In genomic region chr10:8332730-8333111, GRCh38 we compare ENCODE assay signal across 9 cellular contexts.
DNase-seq lines count a peak whose midpoint lies in the region; ATAC-seq and TF ChIP-seq lines count a peak whose summit lies in the region.
"Had no signal": no experiment of that assay in that cellular context is flagged by ENCODE, and none has a peak within 500 bp of the region (broad histone marks: within the 10 kb centered on the region; RNA-seq: fewer than 3 reads in every experiment).

No MANE protein-coding gene starts in this region.

- H3K27me3 ChIP-seq in hepatocyte = peaks cover 24% of the 10 kb centered on the region

- H2AFZ ChIP-seq in hepatocyte = no peak overlapping the region

- H3K4me3 Mint-ChIP-seq in T-helper 2 cell treated with Interferon-gamma antibody and Interleukin-4, amounts not matched to agents 5 μg/mL and 100 μg/mL, for 36 hours = peak overlapping the region; percentile 82
- H3K4me3 Mint-ChIP-seq in activated B cell treated with CpG ODN at 0.5 μM for 24 hours = peak overlapping the region; percentile 25
- H3K4me3 Mint-ChIP-seq in stimulated activated effector memory CD8-positive, alpha-beta T cell treated with anti-CD3 and anti-CD28 coated beads, Interleukin-12 subunit alpha, Interleukin-12 subunit beta, amount 100 ng/mL, for 72 hours = peak overlapping the region; percentile 81

- peak overlapping the region; percentile 98 for H3K27ac Mint-ChIP-seq in T-helper 2 cell treated with Interferon-gamma antibody and Interleukin-4, amounts not matched to agents 5 μg/mL and 100 μg/mL, for 36 hours
- H3K27ac Mint-ChIP-seq in activated B cell treated with CpG ODN at 0.5 μM for 24 hours = no peak overlapping the region
- peak overlapping the region; percentile 95 for H3K27ac Mint-ChIP-seq in stimulated activated effector memory CD8-positive, alpha-beta T cell treated with anti-CD3 and anti-CD28 coated beads, Interleukin-12 subunit alpha, Interleukin-12 subunit beta, amount 100 ng/mL, for 72 hours

- no peaks in the 10 kb centered on the region for H3K9me2 ChIP-seq in hepatocyte (replicated peaks; ENCODE audit: insufficient read depth)

- peaks cover 6% of the 10 kb centered on the region for H3K4me1 ChIP-seq in hepatocyte (ENCODE audit: insufficient read depth)

- 25% methylated on average over 5 of the region's 6 CpGs for WGBS in hepatocyte (ENCODE audit: low lambda C conversion rate, missing lambda C conversion rate)

- POLR2A ChIA-PET in activated B cell treated with CpG ODN at 0.5 μM for 24 hours (lab: Charles Lee) = no interaction called here

- H3K36me3 Mint-ChIP-seq in T-helper 2 cell treated with Interferon-gamma antibody and Interleukin-4, amounts not matched to agents 5 μg/mL and 100 μg/mL, for 36 hours (ENCODE audit: low read depth) = peaks cover 10% of the 10 kb centered on the region
- H3K36me3 Mint-ChIP-seq in activated B cell treated with CpG ODN at 0.5 μM for 24 hours (ENCODE audit: low read depth) = no peaks in the 10 kb centered on the region
- H3K36me3 Mint-ChIP-seq in stimulated activated effector memory CD8-positive, alpha-beta T cell treated with anti-CD3 and anti-CD28 coated beads, Interleukin-12 subunit alpha, Interleukin-12 subunit beta, amount 100 ng/mL, for 72 hours = peaks cover 7% of the 10 kb centered on the region

- DNase-seq in T-helper 2 cell treated with Interferon-gamma antibody and Interleukin-4, amounts not matched to agents 5 μg/mL and 100 μg/mL, for 36 hours (ENCODE audit: low spot score) = no peak
- DNase-seq in T-helper 2 cell (no peak), activated B cell treated with CpG ODN at 0.5 μM for 24 hours (no peak), hepatocyte (ENCODE audit: low spot score) (no peak), NCI-H2029 (lab: John Stamatoyannopoulos, UW) (no peak), mesenteric fat pad (ENCODE audit: low spot score) (no peak)
- DNase-seq in stimulated activated effector memory CD8-positive, alpha-beta T cell treated with anti-CD3 and anti-CD28 coated beads, Interleukin-12 subunit alpha, Interleukin-12 subunit beta, amount 100 ng/mL, for 72 hours (ENCODE audit: low spot score in 2 of 2) = no peak
- DNase-seq: NCI-H774 had no signal

- H3K9me3 Mint-ChIP-seq in T-helper 2 cell treated with Interferon-gamma antibody and Interleukin-4, amounts not matched to agents 5 μg/mL and 100 μg/mL, for 36 hours = no peaks in the 10 kb centered on the region
- H3K9me3 Mint-ChIP-seq in activated B cell treated with CpG ODN at 0.5 μM for 24 hours = peaks cover 2% of the 10 kb centered on the region
- H3K9me3 Mint-ChIP-seq in stimulated activated effector memory CD8-positive, alpha-beta T cell treated with anti-CD3 and anti-CD28 coated beads, Interleukin-12 subunit alpha, Interleukin-12 subunit beta, amount 100 ng/mL, for 72 hours = no peaks in the 10 kb centered on the region

- no peak for TF ChIP-seq CTCF in activated B cell treated with CpG ODN at 0.5 μM for 24 hours (IDR thresholded peaks at IDR 0.05)
- no peak for TF ChIP-seq CTCF in hepatocyte (IDR thresholded peaks at IDR 0.05; ENCODE audit: poor library complexity)

- no peaks in the 10 kb centered on the region for H3K36me3 ChIP-seq in hepatocyte (replicated peaks; ENCODE audit: insufficient read depth, low read depth)

- no peak for ATAC-seq in activated B cell treated with CpG ODN at 0.5 μM for 24 hours (ENCODE audit: low read depth)
- ATAC-seq in stimulated activated effector memory CD8-positive, alpha-beta T cell treated with anti-CD3 and anti-CD28 coated beads, Interleukin-12 subunit alpha, Interleukin-12 subunit beta, amount 100 ng/mL, for 72 hours = no peak
- no peak for ATAC-seq in GM19455 (IDR thresholded peaks at IDR 0.05; ENCODE audit: unreplicated experiment)

- H3K4me1 Mint-ChIP-seq in T-helper 2 cell treated with Interferon-gamma antibody and Interleukin-4, amounts not matched to agents 5 μg/mL and 100 μg/mL, for 36 hours (ENCODE audit: low read depth) = peaks cover 70% of the 10 kb centered on the region
- peaks cover 12% of the 10 kb centered on the region for H3K4me1 Mint-ChIP-seq in activated B cell treated with CpG ODN at 0.5 μM for 24 hours
- H3K4me1 Mint-ChIP-seq in stimulated activated effector memory CD8-positive, alpha-beta T cell treated with anti-CD3 and anti-CD28 coated beads, Interleukin-12 subunit alpha, Interleukin-12 subunit beta, amount 100 ng/mL, for 72 hours = peaks cover 51% of the 10 kb centered on the region

- CTCF ChIA-PET in activated B cell treated with CpG ODN at 0.5 μM for 24 hours (lab: Charles Lee) = no interaction called here

- peak overlapping the region; percentile 7 for H3K4me3 ChIP-seq in hepatocyte

- no peak overlapping the region for H3K27ac ChIP-seq in hepatocyte

- H3K79me2 ChIP-seq in hepatocyte = no peaks in the 10 kb centered on the region

- intact Hi-C loops in activated B cell treated with CpG ODN at 0.5 μM for 24 hours (cut with micrococcal nuclease) = no loop called here

- H3K4me2 ChIP-seq in hepatocyte = peak overlapping the region; percentile 90

- no peaks in the 10 kb centered on the region for H3K27me3 Mint-ChIP-seq in T-helper 2 cell treated with Interferon-gamma antibody and Interleukin-4, amounts not matched to agents 5 μg/mL and 100 μg/mL, for 36 hours (ENCODE audit: low read depth)
- peaks cover 20% of the 10 kb centered on the region for H3K27me3 Mint-ChIP-seq in activated B cell treated with CpG ODN at 0.5 μM for 24 hours

- H3K9me3 ChIP-seq in hepatocyte (ENCODE audit: low read depth) = no peaks in the 10 kb centered on the region

- H4K20me1 ChIP-seq in hepatocyte (ENCODE audit: insufficient read depth, poor library complexity, severe bottlenecking) = no peaks in the 10 kb centered on the region

Comparison
In these comparisons a context has a peak if more than half of its experiments do, and no peak if none do; other contexts are left out.
1. H3K4me3 Mint-ChIP-seq: peak in every context shown above with its lines; median percentile 82 in T-helper 2 cell treated with Interferon-gamma antibody and Interleukin-4, amounts not matched to agents 5 μg/mL and 100 μg/mL, for 36 hours; 81 in stimulated activated effector memory CD8-positive, alpha-beta T cell treated with anti-CD3 and anti-CD28 coated beads, Interleukin-12 subunit alpha, Interleukin-12 subunit beta, amount 100 ng/mL, for 72 hours; 25 in activated B cell treated with CpG ODN at 0.5 μM for 24 hours.